ENCODE assay signal across 24 cellular contexts in the genomic region with DNA sequence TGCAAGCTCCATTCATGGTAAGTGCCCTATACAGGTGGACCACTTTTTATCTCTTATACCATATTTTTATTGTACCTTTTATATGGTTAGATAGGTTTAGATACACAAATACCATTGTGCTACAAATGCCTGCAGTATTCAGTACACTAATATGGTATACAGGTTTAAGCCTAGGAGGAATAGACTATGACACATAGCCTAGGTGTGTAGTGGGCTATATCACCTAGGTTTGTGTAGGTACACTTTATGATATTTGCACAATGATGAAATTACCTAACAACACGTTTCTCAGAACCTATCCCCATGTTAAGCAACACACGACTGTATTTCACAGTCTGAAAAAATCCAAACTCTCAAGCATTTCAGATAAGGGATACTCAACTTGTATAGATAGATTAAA. TPM values are rescaled to one million over a fixed set of nuclear protein-coding genes. Genes with fewer than 3 reads are reported as not detected.
"Had no signal": no experiment of that assay in that cellular context is flagged by ENCODE, and none has a peak within 500 bp of the region (broad histone marks: within the 10 kb centered on the region; RNA-seq: fewer than 3 reads in every experiment).

No MANE protein-coding gene starts in this region.

- H3K4me3 ChIP-seq: coronary artery, esophagus squamous epithelium, gastrocnemius medialis, heart right ventricle, left lung, lower lobe of right lung had no signal

- H3K4me3 Mint-ChIP-seq: mesothelial cell of epicardium; naive thymus-derived CD4-positive, alpha-beta T cell; natural killer cell had no signal

- H3K36me3 Mint-ChIP-seq: mesothelial cell of epicardium; naive thymus-derived CD4-positive, alpha-beta T cell; natural killer cell had no signal

- H3K27me3 ChIP-seq: dorsolateral prefrontal cortex had no signal

- H3K9me3 Mint-ChIP-seq: naive thymus-derived CD4-positive, alpha-beta T cell; natural killer cell had no signal

- H3K4me1 Mint-ChIP-seq: mesothelial cell of epicardium; naive thymus-derived CD4-positive, alpha-beta T cell; natural killer cell had no signal

- H3K36me3 ChIP-seq: esophagus squamous epithelium, gastrocnemius medialis, heart right ventricle, left lung, lower lobe of right lung had no signal

- H3K9me3 ChIP-seq: esophagus squamous epithelium, gastrocnemius medialis, left lung, lower lobe of right lung had no signal

- H3K27ac ChIP-seq: coronary artery, dorsolateral prefrontal cortex, esophagus squamous epithelium, gastrocnemius medialis, heart right ventricle, left lung, lower lobe of right lung had no signal

- H3K27ac Mint-ChIP-seq: mesothelial cell of epicardium; naive thymus-derived CD4-positive, alpha-beta T cell; natural killer cell had no signal

- DNase-seq: dermis blood vessel endothelial cell; dorsolateral prefrontal cortex; effector CD4-positive, alpha-beta T cell; effector memory CD4-positive, alpha-beta T cell; esophagus squamous epithelium; foreskin fibroblast; foreskin melanocyte; gastrocnemius medialis; glutamatergic neuron; head of caudate nucleus; heart right ventricle; islet precursor cell; kidney; kidney glomerular epithelial cell; left lung; left ventricle myocardium superior; lower lobe of right lung; mesenchymal stem cell; naive thymus-derived CD4-positive, alpha-beta T cell; natural killer cell had no signal

- H3K4me1 ChIP-seq: esophagus squamous epithelium, gastrocnemius medialis, heart right ventricle, left lung, lower lobe of right lung had no signal

- ATAC-seq: gastrocnemius medialis; heart right ventricle; left lung; left ventricle myocardium superior; lower lobe of right lung; naive thymus-derived CD4-positive, alpha-beta T cell; natural killer cell had no signal

RNA-seq across cellular contexts. Expression of gene PHF24, which starts 9.6 kb away (rescaled TPM):
- total RNA-seq: dermis blood vessel endothelial cell; endothelial cell of umbilical vein; lung microvascular endothelial cell; naive thymus-derived CD4-positive, alpha-beta T cell; natural killer cell had no signal
- polyA plus RNA-seq: endothelial cell of umbilical vein; naive thymus-derived CD4-positive, alpha-beta T cell had no signal
